In the genomic region with DNA sequence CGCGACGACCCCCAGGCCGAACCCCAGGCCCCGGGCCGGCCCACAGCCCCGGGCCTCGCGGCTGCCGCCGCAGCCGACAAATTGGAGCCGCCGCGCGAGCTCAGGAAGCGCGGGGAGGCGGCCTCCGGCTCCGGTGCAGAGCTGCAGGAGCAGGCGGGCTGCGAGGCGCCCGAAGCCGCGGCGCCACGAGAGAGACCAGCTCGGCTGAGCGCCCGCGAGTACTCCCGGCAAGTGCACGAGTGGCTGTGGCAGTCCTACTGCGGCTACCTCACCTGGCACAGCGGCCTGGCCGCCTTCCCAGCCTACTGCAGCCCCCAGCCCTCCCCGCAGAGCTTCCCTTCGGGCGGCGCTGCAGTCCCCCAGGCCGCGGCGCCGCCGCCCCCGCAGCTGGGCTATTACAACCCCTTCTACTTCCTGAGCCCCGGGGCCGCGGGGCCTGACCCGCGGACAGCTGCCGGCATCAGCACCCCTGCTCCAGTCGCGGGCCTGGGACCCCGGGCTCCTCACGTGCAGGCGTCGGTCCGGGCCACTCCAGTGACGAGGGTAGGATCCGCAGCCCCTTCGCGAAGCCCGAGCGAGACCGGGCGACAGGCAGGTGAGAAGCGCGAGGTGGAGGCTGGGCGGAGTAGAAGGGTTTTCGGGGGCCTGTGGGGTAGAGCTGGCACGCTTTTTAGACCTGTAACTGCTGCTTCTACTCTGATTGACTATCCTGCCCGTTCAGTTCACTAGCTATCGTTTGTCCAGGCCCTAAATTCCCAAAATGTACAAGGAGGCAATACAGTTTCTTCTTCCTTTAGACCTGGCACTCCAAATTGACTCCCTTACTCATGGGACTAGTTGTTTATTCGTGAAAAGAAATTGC, we compare ENCODE assay signal across 1 cellular context.
TF ChIP-seq lines count a peak whose summit lies in the region.

No MANE protein-coding gene starts in this region.

TF ChIP-seq in HepG2, 621 proteins besides CTCF, POLR2A, EP300 and RAD21 (continued from another document and continues in another):
- TF ChIP-seq, protein P1, sequence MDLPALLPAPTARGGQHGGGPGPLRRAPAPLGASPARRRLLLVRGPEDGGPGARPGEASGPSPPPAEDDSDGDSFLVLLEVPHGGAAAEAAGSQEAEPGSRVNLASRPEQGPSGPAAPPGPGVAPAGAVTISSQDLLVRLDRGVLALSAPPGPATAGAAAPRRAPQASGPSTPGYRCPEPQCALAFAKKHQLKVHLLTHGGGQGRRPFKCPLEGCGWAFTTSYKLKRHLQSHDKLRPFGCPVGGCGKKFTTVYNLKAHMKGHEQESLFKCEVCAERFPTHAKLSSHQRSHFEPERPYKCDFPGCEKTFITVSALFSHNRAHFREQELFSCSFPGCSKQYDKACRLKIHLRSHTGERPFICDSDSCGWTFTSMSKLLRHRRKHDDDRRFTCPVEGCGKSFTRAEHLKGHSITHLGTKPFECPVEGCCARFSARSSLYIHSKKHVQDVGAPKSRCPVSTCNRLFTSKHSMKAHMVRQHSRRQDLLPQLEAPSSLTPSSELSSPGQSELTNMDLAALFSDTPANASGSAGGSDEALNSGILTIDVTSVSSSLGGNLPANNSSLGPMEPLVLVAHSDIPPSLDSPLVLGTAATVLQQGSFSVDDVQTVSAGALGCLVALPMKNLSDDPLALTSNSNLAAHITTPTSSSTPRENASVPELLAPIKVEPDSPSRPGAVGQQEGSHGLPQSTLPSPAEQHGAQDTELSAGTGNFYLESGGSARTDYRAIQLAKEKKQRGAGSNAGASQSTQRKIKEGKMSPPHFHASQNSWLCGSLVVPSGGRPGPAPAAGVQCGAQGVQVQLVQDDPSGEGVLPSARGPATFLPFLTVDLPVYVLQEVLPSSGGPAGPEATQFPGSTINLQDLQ (CRISPR knock-in tag; IDR thresholded peaks at IDR 0.05), result peak; percentile 90; the same call in 1 of the 2 replicates
- TF ChIP-seq MEIS1 (CRISPR knock-in tag; IDR thresholded peaks at IDR 0.05; ENCODE audit: borderline replicate concordance), result peak; percentile 87; the same call in 1 of the 2 replicates
- no peak for TF ChIP-seq NCOA2 (CRISPR knock-in tag; IDR thresholded peaks at IDR 0.05)
- 0 out of 2 replicates have a peak, but pooled peaks have one; percentile 67 for TF ChIP-seq CENPT (CRISPR knock-in tag; IDR thresholded peaks at IDR 0.05; ENCODE audit: low read depth)
- 0 out of 2 replicates have a peak, but pooled peaks have one; percentile 14 for TF ChIP-seq DNMT1 (CRISPR knock-in tag; IDR thresholded peaks at IDR 0.05)
- TF ChIP-seq EED (CRISPR knock-in tag; IDR thresholded peaks at IDR 0.05), result no peak; the same call in 1 of the 2 replicates
- TF ChIP-seq ZNF234 (CRISPR knock-in tag; conservative IDR thresholded peaks at IDR 0.05), result no peak
- TF ChIP-seq, protein P2, sequence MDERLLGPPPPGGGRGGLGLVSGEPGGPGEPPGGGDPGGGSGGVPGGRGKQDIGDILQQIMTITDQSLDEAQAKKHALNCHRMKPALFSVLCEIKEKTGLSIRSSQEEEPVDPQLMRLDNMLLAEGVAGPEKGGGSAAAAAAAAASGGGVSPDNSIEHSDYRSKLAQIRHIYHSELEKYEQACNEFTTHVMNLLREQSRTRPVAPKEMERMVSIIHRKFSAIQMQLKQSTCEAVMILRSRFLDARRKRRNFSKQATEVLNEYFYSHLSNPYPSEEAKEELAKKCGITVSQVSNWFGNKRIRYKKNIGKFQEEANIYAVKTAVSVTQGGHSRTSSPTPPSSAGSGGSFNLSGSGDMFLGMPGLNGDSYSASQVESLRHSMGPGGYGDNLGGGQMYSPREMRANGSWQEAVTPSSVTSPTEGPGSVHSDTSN (CRISPR knock-in tag; IDR thresholded peaks at IDR 0.05), result no peak
- TF ChIP-seq, protein P3, sequence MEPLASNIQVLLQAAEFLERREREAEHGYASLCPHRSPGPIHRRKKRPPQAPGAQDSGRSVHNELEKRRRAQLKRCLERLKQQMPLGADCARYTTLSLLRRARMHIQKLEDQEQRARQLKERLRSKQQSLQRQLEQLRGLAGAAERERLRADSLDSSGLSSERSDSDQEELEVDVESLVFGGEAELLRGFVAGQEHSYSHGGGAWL (CRISPR knock-in tag; IDR thresholded peaks at IDR 0.05), result peak; percentile 47
- no peak for TF ChIP-seq ZNF577 (CRISPR knock-in tag; IDR thresholded peaks at IDR 0.05; ENCODE audit: borderline replicate concordance, low read depth)
- TF ChIP-seq ATAD3A (CRISPR knock-in tag; IDR thresholded peaks at IDR 0.05), result no peak
- no peak for TF ChIP-seq ZNF703 (CRISPR knock-in tag; IDR thresholded peaks at IDR 0.05; ENCODE audit: borderline replicate concordance)
- TF ChIP-seq, protein P4, sequence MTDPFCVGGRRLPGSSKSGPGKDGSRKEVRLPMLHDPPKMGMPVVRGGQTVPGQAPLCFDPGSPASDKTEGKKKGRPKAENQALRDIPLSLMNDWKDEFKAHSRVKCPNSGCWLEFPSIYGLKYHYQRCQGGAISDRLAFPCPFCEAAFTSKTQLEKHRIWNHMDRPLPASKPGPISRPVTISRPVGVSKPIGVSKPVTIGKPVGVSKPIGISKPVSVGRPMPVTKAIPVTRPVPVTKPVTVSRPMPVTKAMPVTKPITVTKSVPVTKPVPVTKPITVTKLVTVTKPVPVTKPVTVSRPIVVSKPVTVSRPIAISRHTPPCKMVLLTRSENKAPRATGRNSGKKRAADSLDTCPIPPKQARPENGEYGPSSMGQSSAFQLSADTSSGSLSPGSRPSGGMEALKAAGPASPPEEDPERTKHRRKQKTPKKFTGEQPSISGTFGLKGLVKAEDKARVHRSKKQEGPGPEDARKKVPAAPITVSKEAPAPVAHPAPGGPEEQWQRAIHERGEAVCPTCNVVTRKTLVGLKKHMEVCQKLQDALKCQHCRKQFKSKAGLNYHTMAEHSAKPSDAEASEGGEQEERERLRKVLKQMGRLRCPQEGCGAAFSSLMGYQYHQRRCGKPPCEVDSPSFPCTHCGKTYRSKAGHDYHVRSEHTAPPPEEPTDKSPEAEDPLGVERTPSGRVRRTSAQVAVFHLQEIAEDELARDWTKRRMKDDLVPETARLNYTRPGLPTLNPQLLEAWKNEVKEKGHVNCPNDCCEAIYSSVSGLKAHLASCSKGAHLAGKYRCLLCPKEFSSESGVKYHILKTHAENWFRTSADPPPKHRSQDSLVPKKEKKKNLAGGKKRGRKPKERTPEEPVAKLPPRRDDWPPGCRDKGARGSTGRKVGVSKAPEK (CRISPR knock-in tag; IDR thresholded peaks at IDR 0.05; ENCODE audit: borderline replicate concordance), result no peak
- no peak for TF ChIP-seq ATF7 (IDR thresholded peaks at IDR 0.05)
- TF ChIP-seq ATF7 (CRISPR knock-in tag; IDR thresholded peaks at IDR 0.05), result no peak
- TF ChIP-seq ZNF83 (CRISPR knock-in tag; IDR thresholded peaks at IDR 0.05; ENCODE audit: borderline replicate concordance), result no peak
- no peak; the same call in 1 of the 2 replicates for TF ChIP-seq ZNF256 (CRISPR knock-in tag; conservative IDR thresholded peaks at IDR 0.05)
- TF ChIP-seq NR2F2 (IDR thresholded peaks at IDR 0.05; ENCODE audit: borderline replicate concordance, low read depth), result no peak
- TF ChIP-seq ZNF484 (CRISPR knock-in tag; IDR thresholded peaks at IDR 0.05; ENCODE audit: borderline replicate concordance, low read depth), result no peak
- TF ChIP-seq ZSCAN30 (CRISPR knock-in tag; IDR thresholded peaks at IDR 0.05), result no peak
- TF ChIP-seq NFKBIZ (CRISPR knock-in tag; IDR thresholded peaks at IDR 0.05), result no peak
- TF ChIP-seq, protein P5, sequence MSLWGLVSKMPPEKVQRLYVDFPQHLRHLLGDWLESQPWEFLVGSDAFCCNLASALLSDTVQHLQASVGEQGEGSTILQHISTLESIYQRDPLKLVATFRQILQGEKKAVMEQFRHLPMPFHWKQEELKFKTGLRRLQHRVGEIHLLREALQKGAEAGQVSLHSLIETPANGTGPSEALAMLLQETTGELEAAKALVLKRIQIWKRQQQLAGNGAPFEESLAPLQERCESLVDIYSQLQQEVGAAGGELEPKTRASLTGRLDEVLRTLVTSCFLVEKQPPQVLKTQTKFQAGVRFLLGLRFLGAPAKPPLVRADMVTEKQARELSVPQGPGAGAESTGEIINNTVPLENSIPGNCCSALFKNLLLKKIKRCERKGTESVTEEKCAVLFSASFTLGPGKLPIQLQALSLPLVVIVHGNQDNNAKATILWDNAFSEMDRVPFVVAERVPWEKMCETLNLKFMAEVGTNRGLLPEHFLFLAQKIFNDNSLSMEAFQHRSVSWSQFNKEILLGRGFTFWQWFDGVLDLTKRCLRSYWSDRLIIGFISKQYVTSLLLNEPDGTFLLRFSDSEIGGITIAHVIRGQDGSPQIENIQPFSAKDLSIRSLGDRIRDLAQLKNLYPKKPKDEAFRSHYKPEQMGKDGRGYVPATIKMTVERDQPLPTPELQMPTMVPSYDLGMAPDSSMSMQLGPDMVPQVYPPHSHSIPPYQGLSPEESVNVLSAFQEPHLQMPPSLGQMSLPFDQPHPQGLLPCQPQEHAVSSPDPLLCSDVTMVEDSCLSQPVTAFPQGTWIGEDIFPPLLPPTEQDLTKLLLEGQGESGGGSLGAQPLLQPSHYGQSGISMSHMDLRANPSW (CRISPR knock-in tag; IDR thresholded peaks at IDR 0.05; ENCODE audit: borderline replicate concordance), result no peak
- no peak for TF ChIP-seq ZNF564 (CRISPR knock-in tag; IDR thresholded peaks at IDR 0.05)
- TF ChIP-seq, protein P6, sequence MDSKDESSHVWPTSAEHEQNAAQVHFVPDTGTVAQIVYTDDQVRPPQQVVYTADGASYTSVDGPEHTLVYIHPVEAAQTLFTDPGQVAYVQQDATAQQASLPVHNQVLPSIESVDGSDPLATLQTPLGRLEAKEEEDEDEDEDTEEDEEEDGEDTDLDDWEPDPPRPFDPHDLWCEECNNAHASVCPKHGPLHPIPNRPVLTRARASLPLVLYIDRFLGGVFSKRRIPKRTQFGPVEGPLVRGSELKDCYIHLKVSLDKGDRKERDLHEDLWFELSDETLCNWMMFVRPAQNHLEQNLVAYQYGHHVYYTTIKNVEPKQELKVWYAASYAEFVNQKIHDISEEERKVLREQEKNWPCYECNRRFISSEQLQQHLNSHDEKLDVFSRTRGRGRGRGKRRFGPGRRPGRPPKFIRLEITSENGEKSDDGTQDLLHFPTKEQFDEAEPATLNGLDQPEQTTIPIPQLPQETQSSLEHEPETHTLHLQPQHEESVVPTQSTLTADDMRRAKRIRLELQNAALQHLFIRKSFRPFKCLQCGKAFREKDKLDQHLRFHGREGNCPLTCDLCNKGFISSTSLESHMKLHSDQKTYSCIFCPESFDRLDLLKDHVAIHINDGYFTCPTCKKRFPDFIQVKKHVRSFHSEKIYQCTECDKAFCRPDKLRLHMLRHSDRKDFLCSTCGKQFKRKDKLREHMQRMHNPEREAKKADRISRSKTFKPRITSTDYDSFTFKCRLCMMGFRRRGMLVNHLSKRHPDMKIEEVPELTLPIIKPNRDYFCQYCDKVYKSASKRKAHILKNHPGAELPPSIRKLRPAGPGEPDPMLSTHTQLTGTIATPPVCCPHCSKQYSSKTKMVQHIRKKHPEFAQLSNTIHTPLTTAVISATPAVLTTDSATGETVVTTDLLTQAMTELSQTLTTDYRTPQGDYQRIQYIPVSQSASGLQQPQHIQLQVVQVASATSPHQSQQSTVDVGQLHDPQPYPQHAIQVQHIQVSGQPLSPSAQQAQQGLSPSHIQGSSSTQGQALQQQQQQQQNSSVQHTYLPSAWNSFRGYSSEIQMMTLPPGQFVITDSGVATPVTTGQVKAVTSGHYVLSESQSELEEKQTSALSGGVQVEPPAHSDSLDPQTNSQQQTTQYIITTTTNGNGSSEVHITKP (CRISPR knock-in tag; IDR thresholded peaks at IDR 0.05; ENCODE audit: low read depth), result no peak
- TF ChIP-seq, protein P7, sequence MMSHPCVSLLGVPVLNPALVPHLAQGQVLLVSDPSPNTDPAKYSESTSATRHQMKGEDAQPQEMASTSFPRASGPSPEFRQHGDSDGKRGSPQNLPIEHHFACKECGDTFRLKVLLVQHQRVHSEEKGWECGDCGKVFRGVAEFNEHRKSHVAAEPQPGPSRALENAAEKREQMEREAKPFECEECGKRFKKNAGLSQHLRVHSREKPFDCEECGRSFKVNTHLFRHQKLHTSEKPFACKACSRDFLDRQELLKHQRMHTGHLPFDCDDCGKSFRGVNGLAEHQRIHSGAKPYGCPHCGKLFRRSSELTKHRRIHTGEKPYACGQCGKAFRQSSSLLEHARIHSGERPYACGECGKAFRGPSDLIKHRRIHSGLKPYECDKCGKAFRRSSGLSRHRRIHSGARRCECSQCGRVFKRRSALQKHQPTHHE (CRISPR knock-in tag; IDR thresholded peaks at IDR 0.05; ENCODE audit: borderline replicate concordance), result no peak
- TF ChIP-seq CBFB (CRISPR knock-in tag; IDR thresholded peaks at IDR 0.05), result no peak
- TF ChIP-seq NR3C1 (CRISPR knock-in tag; IDR thresholded peaks at IDR 0.05), result no peak
- TF ChIP-seq PAWR (CRISPR knock-in tag; IDR thresholded peaks at IDR 0.05; ENCODE audit: borderline replicate concordance), result no peak
- TF ChIP-seq HNRNPL (IDR thresholded peaks at IDR 0.05; ENCODE audit: low read depth, low read length), result no peak
- no peak for TF ChIP-seq SIX1 (CRISPR knock-in tag; IDR thresholded peaks at IDR 0.05; ENCODE audit: borderline replicate concordance)
- TF ChIP-seq KDM4B (CRISPR knock-in tag; IDR thresholded peaks at IDR 0.05), result no peak
- TF ChIP-seq PITX1 (CRISPR knock-in tag; IDR thresholded peaks at IDR 0.05), result 0 out of 2 replicates have a peak, but pooled peaks have one; percentile 31
- no peak; the same call in none of the 2 replicates for TF ChIP-seq SALL2 (CRISPR knock-in tag; IDR thresholded peaks at IDR 0.05)
- no peak for TF ChIP-seq IKZF1 (IDR thresholded peaks at IDR 0.05)
- no peak for TF ChIP-seq MATR3 (CRISPR knock-in tag; IDR thresholded peaks at IDR 0.05)
- TF ChIP-seq DR1 (CRISPR knock-in tag; IDR thresholded peaks at IDR 0.05), result no peak
- TF ChIP-seq, protein P8, sequence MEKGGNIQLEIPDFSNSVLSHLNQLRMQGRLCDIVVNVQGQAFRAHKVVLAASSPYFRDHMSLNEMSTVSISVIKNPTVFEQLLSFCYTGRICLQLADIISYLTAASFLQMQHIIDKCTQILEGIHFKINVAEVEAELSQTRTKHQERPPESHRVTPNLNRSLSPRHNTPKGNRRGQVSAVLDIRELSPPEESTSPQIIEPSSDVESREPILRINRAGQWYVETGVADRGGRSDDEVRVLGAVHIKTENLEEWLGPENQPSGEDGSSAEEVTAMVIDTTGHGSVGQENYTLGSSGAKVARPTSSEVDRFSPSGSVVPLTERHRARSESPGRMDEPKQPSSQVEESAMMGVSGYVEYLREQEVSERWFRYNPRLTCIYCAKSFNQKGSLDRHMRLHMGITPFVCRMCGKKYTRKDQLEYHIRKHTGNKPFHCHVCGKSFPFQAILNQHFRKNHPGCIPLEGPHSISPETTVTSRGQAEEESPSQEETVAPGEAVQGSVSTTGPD (CRISPR knock-in tag; IDR thresholded peaks at IDR 0.05), result no peak
- TF ChIP-seq ZBTB8A (CRISPR knock-in tag; IDR thresholded peaks at IDR 0.05; ENCODE audit: borderline replicate concordance, low read depth), result no peak; the same call in 1 of the 2 replicates
- no peak for TF ChIP-seq ZNF3 (CRISPR knock-in tag; IDR thresholded peaks at IDR 0.05)
- peak; percentile 75; the same call in 1 of the 2 replicates for TF ChIP-seq KLF15 (CRISPR knock-in tag; IDR thresholded peaks at IDR 0.05; ENCODE audit: borderline replicate concordance)
- TF ChIP-seq, protein P9, sequence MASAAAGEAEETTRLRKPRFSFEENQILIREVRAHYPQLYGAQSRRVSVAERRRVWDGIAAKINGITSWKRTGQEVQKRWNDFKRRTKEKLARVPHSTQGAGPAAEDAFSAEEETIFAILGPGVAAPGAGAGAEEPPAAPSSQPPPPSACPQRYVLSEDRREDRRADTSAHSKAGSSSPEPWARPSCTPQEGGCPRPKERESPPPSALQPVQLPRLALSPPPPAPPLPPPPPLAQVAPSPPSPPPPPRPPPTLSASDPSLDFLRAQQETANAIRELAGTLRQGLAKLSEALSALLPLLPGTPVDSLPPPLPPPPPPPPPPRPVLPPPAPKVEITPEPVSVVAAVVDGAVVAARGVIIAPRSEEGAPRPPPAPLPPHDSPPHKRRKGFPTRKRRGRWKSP (CRISPR knock-in tag; IDR thresholded peaks at IDR 0.05), result peak; percentile 2; the same call in 1 of the 2 replicates
- TF ChIP-seq KMT2A (CRISPR knock-in tag; IDR thresholded peaks at IDR 0.05), result peak; percentile 88
- peak; percentile 52; the same call in 1 of the 2 replicates for TF ChIP-seq ZNF264 (CRISPR knock-in tag; IDR thresholded peaks at IDR 0.05)
